In genomic region chr10:43077421-43078171, GRCh38 we compare ENCODE assay signal across 8 cellular contexts. TPM values are rescaled to one million over a fixed set of nuclear protein-coding genes. Genes with fewer than 3 reads are reported as not detected.
A peak's percentile ranks its signal among the peaks of the same experiment; 100 is the strongest.
DNase-seq lines count a peak whose midpoint lies in the region; ATAC-seq and TF ChIP-seq lines count a peak whose summit lies in the region.

No MANE protein-coding gene starts in this region.

- no peaks in the 10 kb centered on the region for H3K9me3 Mint-ChIP-seq in activated T-cell treated with anti-CD3 and anti-CD28 coated beads, Interleukin-2, amount 50 U/mL, for 72 hours
- H3K9me3 Mint-ChIP-seq in type B pancreatic cell = no peaks in the 10 kb centered on the region

- H3K36me3 ChIP-seq in mammary epithelial cell (ENCODE audit: insufficient read depth, low read length) (no peaks in the 10 kb centered on the region), lower lobe of right lung (no peaks in the 10 kb centered on the region)

- no TSS peak for BruUV-seq in mammary epithelial cell (replicated peaks; lab: Mats Ljungman, UMichigan)

- no peaks in the 10 kb centered on the region for H3K9me3 ChIP-seq in mammary epithelial cell (replicated peaks; ENCODE audit: insufficient read depth, low read length)
- H3K9me3 ChIP-seq in lower lobe of right lung = no peaks in the 10 kb centered on the region

- ATAC-seq in activated T-cell treated with anti-CD3 and anti-CD28 coated beads, Interleukin-2, amount 50 U/mL, for 72 hours (replicated peaks in 1 of 2) = peak in 1 of 2 donors; percentile 4
- ATAC-seq in lower lobe of right lung = no peak
- ATAC-seq in HG03432 (IDR thresholded peaks at IDR 0.05; ENCODE audit: unreplicated experiment) = no peak

- in situ Hi-C loops in mammary epithelial cell (cut with MboI; ENCODE audit: low sequenced_read_pairs in 2 of 2) = no loop called here

- WGBS in mammary epithelial cell (ENCODE audit: low coverage, missing lambda C conversion rate) = 16% methylated on average over 5 of the region's 72 CpGs

- H3K4me3 ChIP-seq in mammary epithelial cell (replicated peaks in 1 of 3; ENCODE audit: insufficient read depth in 1 of 3, low read depth in 2 of 3, low read length in 3 of 3) (peak overlapping the region in 2 of 3 experiments; percentile 38 to 57), lower lobe of right lung (peak overlapping the region; percentile 45)

- H3K27ac Mint-ChIP-seq in activated T-cell treated with anti-CD3 and anti-CD28 coated beads, Interleukin-2, amount 50 U/mL, for 72 hours = no peak overlapping the region
- H3K27ac Mint-ChIP-seq in type B pancreatic cell = no peak overlapping the region

- H3K4me1 ChIP-seq in mammary epithelial cell (ENCODE audit: insufficient read depth, low read length) = peaks cover 4% of the 10 kb centered on the region
- peaks cover 5% of the 10 kb centered on the region for H3K4me1 ChIP-seq in lower lobe of right lung

- dilution Hi-C loops in mammary epithelial cell (cut with HindIII; ENCODE audit: low sequenced_read_pairs) = no loop called here

- no peaks in the 10 kb centered on the region for H4K20me1 ChIP-seq in mammary epithelial cell (ENCODE audit: insufficient read depth, low read length)

- no peaks in the 10 kb centered on the region for H3K4me1 Mint-ChIP-seq in activated T-cell treated with anti-CD3 and anti-CD28 coated beads, Interleukin-2, amount 50 U/mL, for 72 hours (ENCODE audit: low read depth)
- H3K4me1 Mint-ChIP-seq in type B pancreatic cell (ENCODE audit: unreplicated experiment) = no peaks in the 10 kb centered on the region

- intact Hi-C loops in mammary epithelial cell (cut with micrococcal nuclease) = loop anchor here (10.0 kb wide), 1 partner anchor 113 kb away; no protein-coding TSS in a partner anchor
- intact Hi-C loops in lower lobe of right lung (cut with DNase I) = no loop called here

- peak overlapping the region; percentile 78 to 80 for H3K4me3 Mint-ChIP-seq in activated T-cell treated with anti-CD3 and anti-CD28 coated beads, Interleukin-2, amount 50 U/mL, for 72 hours
- H3K4me3 Mint-ChIP-seq in type B pancreatic cell = peak overlapping the region; percentile 83

- peaks cover 37% of the 10 kb centered on the region for H3K27me3 Mint-ChIP-seq in activated T-cell treated with anti-CD3 and anti-CD28 coated beads, Interleukin-2, amount 50 U/mL, for 72 hours (ENCODE audit: low read depth)
- peaks cover 74% of the 10 kb centered on the region for H3K27me3 Mint-ChIP-seq in type B pancreatic cell

- H3K27me3 ChIP-seq in mammary epithelial cell (ENCODE audit: insufficient read depth, low read length) = peaks cover 8% of the 10 kb centered on the region
- H3K27me3 ChIP-seq in lower lobe of right lung (ENCODE audit: low read depth) = peaks cover 58% of the 10 kb centered on the region

- no peak overlapping the region for H3K9ac ChIP-seq in mammary epithelial cell (ENCODE audit: insufficient read depth, low read length)

- CTCF ChIA-PET in mammary epithelial cell (lab: Charles Lee; ENCODE audit: low non-redundant PET) = no interaction called here

- no peaks in the 10 kb centered on the region for H3K36me3 Mint-ChIP-seq in activated T-cell treated with anti-CD3 and anti-CD28 coated beads, Interleukin-2, amount 50 U/mL, for 72 hours (ENCODE audit: insufficient read depth in 2 of 2)
- H3K36me3 Mint-ChIP-seq in type B pancreatic cell = no peaks in the 10 kb centered on the region

- H3K4me2 ChIP-seq in mammary epithelial cell (ENCODE audit: insufficient read depth, low read depth, low read length) = peak overlapping the region; percentile 92

- no peak overlapping the region for H3K27ac ChIP-seq in mammary epithelial cell (ENCODE audit: insufficient read depth, low read depth, low read length)
- H3K27ac ChIP-seq in lower lobe of right lung = no peak overlapping the region

- TF ChIP-seq CTCF in mammary epithelial cell (conservative IDR thresholded peaks at IDR 0.05 in 1 of 2, IDR thresholded peaks at IDR 0.05 in 1 of 2; ENCODE audit: extremely low read depth in 1 of 2, insufficient read depth in 1 of 2, low read depth in 1 of 2, low read length in 2 of 2) (no peak), lower lobe of right lung (IDR thresholded peaks at IDR 0.05) (no peak), type B pancreatic cell (conservative IDR thresholded peaks at IDR 0.05) (no peak)

- DNase-seq in activated T-cell treated with anti-CD3 and anti-CD28 coated beads, Interleukin-2, amount 50 U/mL, for 72 hours = no peak
- no peak for DNase-seq in activated T-cell treated with anti-CD3 and anti-CD28 coated beads, Interleukin-2, amount 50 U/mL, for 48 hours
- DNase-seq in mammary epithelial cell (peak; percentile 11), lower lobe of right lung (no peak), type B pancreatic cell (ENCODE audit: extremely low spot score, unreplicated experiment) (no peak), mucosa of gallbladder (ENCODE audit: low spot score) (no peak), GM03348 (ENCODE audit: low spot score) (no peak)

- peak overlapping the region; percentile 74 for H2AFZ ChIP-seq in mammary epithelial cell (ENCODE audit: low read depth, low read length)

- no peaks in the 10 kb centered on the region for H3K79me2 ChIP-seq in mammary epithelial cell (ENCODE audit: insufficient read depth, low read length)

RNA-seq across cellular contexts. Expression of gene RET, which starts 0.7 kb away (rescaled TPM):
- under 1 TPM; 0.29 to 0.67 TPM for total RNA-seq in activated T-cell treated with anti-CD3 and anti-CD28 coated beads, Interleukin-2, amount 50 U/mL, for 72 hours
- total RNA-seq in mammary epithelial cell (1 to 10 TPM in 1 of 2 donors, under 1 TPM in 1; 0.17 to 1.5 TPM), lower lobe of right lung (0.68 TPM), type B pancreatic cell (ENCODE audit: low replicate concordance) (8.2 and 14.0 TPM in 2 replicates), mucosa of gallbladder (1.6 TPM)
- polyA plus RNA-seq in mammary epithelial cell = 0.80 TPM
- polyA minus RNA-seq in mammary epithelial cell = 0.21 TPM
